15 cellular contexts compared by ENCODE assay signal in genomic region chr6:96124778-96125177, GRCh38.
A peak's percentile ranks its signal among the peaks of the same experiment; 100 is the strongest.
DNase-seq lines count a peak whose midpoint lies in the region; ATAC-seq and TF ChIP-seq lines count a peak whose summit lies in the region.
"Had no signal": no experiment of that assay in that cellular context is flagged by ENCODE, and none has a peak within 500 bp of the region (broad histone marks: within the 10 kb centered on the region; RNA-seq: fewer than 3 reads in every experiment).

No MANE protein-coding gene starts in this region.

- no peak overlapping the region for H3K4me2 ChIP-seq in smooth muscle cell

- TF ChIP-seq CTCF in kidney epithelial cell (IDR thresholded peaks at IDR 0.05; ENCODE audit: insufficient read depth, low read length, poor library complexity, severe bottlenecking) = no peak
- TF ChIP-seq CTCF in smooth muscle cell (IDR thresholded peaks at IDR 0.05; ENCODE audit: borderline replicate concordance, insufficient read depth, poor library complexity, severe bottlenecking) = no peak
- no peak for TF ChIP-seq CTCF in ovary (IDR thresholded peaks at IDR 0.05)

- peak; percentile 61 for DNase-seq in astrocyte of the hippocampus (ENCODE audit: low read depth, low spot score)
- peak; percentile 50 for DNase-seq in kidney epithelial cell (ENCODE audit: low read depth)
- no peak for DNase-seq in smooth muscle cell (lab: John Stamatoyannopoulos, UW; ENCODE audit: unreplicated experiment)
- DNase-seq in EL = no peak
- DNase-seq in ovary = no peak
- DNase-seq in activated naive CD8-positive, alpha-beta T cell treated with anti-CD3 and anti-CD28 coated beads, Interleukin-2, amount 50 U/mL, for 24 hours = no peak
- DNase-seq: CD8-positive, alpha-beta T cell; H9; IMR-90; NCI-H1417 treated with DMSO at 0.1 percent for 48 hours; NCI-H2029; NCI-H524 had no signal

- H3K27ac Mint-ChIP-seq in activated naive CD8-positive, alpha-beta T cell treated with anti-CD3 and anti-CD28 coated beads, Interleukin-2, amount 50 U/mL, for 24 hours = no peak overlapping the region
- H3K27ac Mint-ChIP-seq: CD8-positive, alpha-beta T cell had no signal

- H3K4me1 ChIP-seq in HUES64 (ENCODE audit: insufficient read depth, low read length) = peaks cover 8% of the 10 kb centered on the region
- H3K4me1 ChIP-seq in smooth muscle cell (ENCODE audit: low read depth) = no peaks in the 10 kb centered on the region
- H3K4me1 ChIP-seq in ovary (ENCODE audit: insufficient read depth) = no peaks in the 10 kb centered on the region

- H3K27me3 Mint-ChIP-seq in activated naive CD8-positive, alpha-beta T cell treated with anti-CD3 and anti-CD28 coated beads, Interleukin-2, amount 50 U/mL, for 24 hours = no peaks in the 10 kb centered on the region

- 0 out of 2 replicates have a peak overlapping the region, but pooled peaks have one; percentile 14 for H3K9ac ChIP-seq in HUES64 (ENCODE audit: low read depth, low read length)
- no peak overlapping the region for H3K9ac ChIP-seq in smooth muscle cell (ENCODE audit: low read depth)

- H3K27me3 ChIP-seq in HUES64 (ENCODE audit: insufficient read depth, low read length) (no peaks in the 10 kb centered on the region), kidney epithelial cell (ENCODE audit: control insufficient read depth, insufficient read depth, low read length) (no peaks in the 10 kb centered on the region), smooth muscle cell (ENCODE audit: low read depth) (no peaks in the 10 kb centered on the region), ovary (no peaks in the 10 kb centered on the region)

- ATAC-seq in GM19463 (IDR thresholded peaks at IDR 0.05; ENCODE audit: unreplicated experiment) = no peak
- no peak for ATAC-seq in activated naive CD8-positive, alpha-beta T cell treated with anti-CD3 and anti-CD28 coated beads, Interleukin-2, amount 50 U/mL, for 24 hours
- ATAC-seq: CD8-positive, alpha-beta T cell; SK-N-SH treated with all-trans-retinoic acid at 6 μM for 48 hours had no signal

- no peak for TF ChIP-seq EP300 in ovary (IDR thresholded peaks at IDR 0.05)

- H3K27ac ChIP-seq in HUES64 (ENCODE audit: low read depth, low read length) = 0 out of 2 replicates have a peak overlapping the region, but pooled peaks have one; percentile 19
- peak overlapping the region; percentile 66 for H3K27ac ChIP-seq in smooth muscle cell (ENCODE audit: low read depth)
- no peak overlapping the region for H3K27ac ChIP-seq in ovary

- intact Hi-C loops in ovary (cut with DNase I) = no loop called here

- no peak for TF ChIP-seq POLR2A in ovary (IDR thresholded peaks at IDR 0.05)

- H3K9me3 ChIP-seq in HUES64 (ENCODE audit: insufficient read depth, low read depth, low read length) = peaks cover 3% of the 10 kb centered on the region; the same call in 1 of the 2 replicates
- no peaks in the 10 kb centered on the region for H3K9me3 ChIP-seq in smooth muscle cell (replicated peaks; ENCODE audit: low read depth)
- H3K9me3 ChIP-seq in ovary = no peaks in the 10 kb centered on the region

- H3K4me1 Mint-ChIP-seq in activated naive CD8-positive, alpha-beta T cell treated with anti-CD3 and anti-CD28 coated beads, Interleukin-2, amount 50 U/mL, for 24 hours = no peaks in the 10 kb centered on the region

- H3K36me3 ChIP-seq in HUES64 (ENCODE audit: insufficient read depth, low read length) (no peaks in the 10 kb centered on the region), kidney epithelial cell (ENCODE audit: control insufficient read depth, insufficient read depth, low read length) (no peaks in the 10 kb centered on the region), smooth muscle cell (ENCODE audit: low read depth) (no peaks in the 10 kb centered on the region), ovary (no peaks in the 10 kb centered on the region)

- no peaks in the 10 kb centered on the region for H3F3A ChIP-seq in smooth muscle cell (ENCODE audit: low read depth)

- H3K9me3 Mint-ChIP-seq in activated naive CD8-positive, alpha-beta T cell treated with anti-CD3 and anti-CD28 coated beads, Interleukin-2, amount 50 U/mL, for 24 hours = no peaks in the 10 kb centered on the region

- no peak overlapping the region for H3K4me3 ChIP-seq in HUES64 (ENCODE audit: low read length)
- H3K4me3 ChIP-seq in kidney epithelial cell (ENCODE audit: low read depth, low read length) = no peak overlapping the region
- H3K4me3 ChIP-seq in smooth muscle cell = no peak overlapping the region
- no peak overlapping the region for H3K4me3 ChIP-seq in ovary

- H4K20me1 ChIP-seq in smooth muscle cell (ENCODE audit: low read depth) = no peaks in the 10 kb centered on the region

- H3K36me3 Mint-ChIP-seq in activated naive CD8-positive, alpha-beta T cell treated with anti-CD3 and anti-CD28 coated beads, Interleukin-2, amount 50 U/mL, for 24 hours (ENCODE audit: low read depth) = no peaks in the 10 kb centered on the region
- H3K36me3 Mint-ChIP-seq: CD8-positive, alpha-beta T cell had no signal

- no peak overlapping the region for H3K4me3 Mint-ChIP-seq in activated naive CD8-positive, alpha-beta T cell treated with anti-CD3 and anti-CD28 coated beads, Interleukin-2, amount 50 U/mL, for 24 hours
- H3K4me3 Mint-ChIP-seq: CD8-positive, alpha-beta T cell; H9 had no signal

- H2AFZ ChIP-seq in smooth muscle cell (ENCODE audit: low read depth) = no peak overlapping the region

- H3K79me2 ChIP-seq in smooth muscle cell (ENCODE audit: low read depth) = no peaks in the 10 kb centered on the region

- 84% methylated on average over 1 of the region's 1 CpG for WGBS in HUES64
- 38% methylated on average over 1 of the region's 1 CpG for WGBS in smooth muscle cell (ENCODE audit: low lambda C conversion rate)
- WGBS in ovary, 3 donors = 30 to 54% (median 49%) methylated on average over 1 of the region's 1 CpG

Comparison
In these comparisons a context has a peak if more than half of its experiments do, and no peak if none do; other contexts are left out.
1. H3K27ac ChIP-seq: peak in HUES64 (single experiment) and smooth muscle cell (single experiment); none in ovary (0 of 2).
2. DNase-seq: peak in astrocyte of the hippocampus (single experiment) and kidney epithelial cell (single experiment); none in smooth muscle cell (single experiment), EL (single experiment), ovary (0 of 5) and activated naive CD8-positive, alpha-beta T cell treated with anti-CD3 and anti-CD28 coated beads, Interleukin-2, amount 50 U/mL, for 24 hours (single experiment).